16 cellular contexts compared by ENCODE assay signal in the genomic region with DNA sequence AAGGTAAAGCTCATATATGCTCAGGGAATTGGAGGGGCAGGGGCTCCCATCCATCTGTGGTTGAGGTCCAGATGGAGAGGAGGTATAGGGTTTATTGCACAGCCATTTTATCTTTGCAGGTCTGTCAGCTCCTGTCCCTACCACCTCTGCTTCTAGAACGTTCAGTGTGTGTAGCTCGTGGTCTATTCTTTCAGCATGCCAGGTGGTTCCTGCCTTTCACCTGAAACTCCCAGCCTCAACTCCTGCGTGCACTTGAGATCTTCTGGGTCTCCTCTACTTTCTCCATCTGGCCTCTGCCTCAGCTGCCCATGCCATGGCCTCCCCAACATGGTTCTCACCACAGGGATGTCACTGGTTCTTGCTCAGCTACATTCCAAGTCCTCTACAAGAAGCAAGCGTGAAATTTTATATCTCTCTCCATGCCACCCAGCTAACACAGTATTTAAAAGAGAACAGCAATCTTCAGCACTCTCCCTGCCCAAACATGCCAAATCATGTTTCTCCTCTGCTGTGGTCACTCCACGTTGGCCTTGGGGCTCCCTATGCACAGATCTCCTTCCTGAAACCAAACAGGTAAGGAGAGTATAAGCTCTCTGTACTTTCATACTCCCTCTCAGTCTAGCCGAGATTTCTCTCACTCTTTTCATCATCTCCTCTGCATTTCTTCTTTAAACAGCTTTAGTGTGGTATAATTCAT.
DNase-seq lines count a peak whose midpoint lies in the region; ATAC-seq and TF ChIP-seq lines count a peak whose summit lies in the region.
"Had no signal": no experiment of that assay in that cellular context is flagged by ENCODE, and none has a peak within 500 bp of the region (broad histone marks: within the 10 kb centered on the region; RNA-seq: fewer than 3 reads in every experiment).

No MANE protein-coding gene starts in this region.

- no peaks in the 10 kb centered on the region for H4K20me1 ChIP-seq in IMR-90 (ENCODE audit: insufficient read depth, low read length)

- CTCF ChIA-PET in IMR-90 (lab: Yijun Ruan, JAX), result no interaction called here

- H3K23ac ChIP-seq in IMR-90 (ENCODE audit: low read depth, low read length), result no peak overlapping the region

- H3K9me1 ChIP-seq in IMR-90 (ENCODE audit: insufficient read depth, low read length), result no peaks in the 10 kb centered on the region

- intact Hi-C loops in IMR-90 (cut with micrococcal nuclease), result no loop called here

- H3K36me3 ChIP-seq in IMR-90 (ENCODE audit: control insufficient read depth, insufficient read depth, low read length), result no peaks in the 10 kb centered on the region
- H3K36me3 ChIP-seq: BE2C, HAP-1 had no signal

- in situ Hi-C loops in IMR-90 (cut with MboI; ENCODE audit: low sequenced_read_pairs), result no loop called here

- no peak overlapping the region for H3K14ac ChIP-seq in IMR-90 (replicated peaks; ENCODE audit: low read depth, low read length)

- H3K4me1 ChIP-seq in IMR-90 (ENCODE audit: control insufficient read depth, insufficient read depth, low read length), result peaks cover 1% of the 10 kb centered on the region; the same call in 1 of the 2 replicates
- H3K4me1 ChIP-seq: A549, BE2C, HAP-1 had no signal

- H3K56ac ChIP-seq in IMR-90 (ENCODE audit: extremely low read depth, insufficient read depth, low read length), result no peak overlapping the region

- TF ChIP-seq RAD21 in IMR-90 (IDR thresholded peaks at IDR 0.05; ENCODE audit: low read length), result no peak

- no peak for TF ChIP-seq CTCF in IMR-90 (conservative IDR thresholded peaks at IDR 0.05; ENCODE audit: low read depth, low read length)
- no peak for TF ChIP-seq CTCF in epithelial cell of esophagus (IDR thresholded peaks at IDR 0.05; ENCODE audit: insufficient read depth, low read depth, low read length, missing control alignments)

- H3K27ac ChIP-seq in IMR-90 (ENCODE audit: insufficient read depth, low read length), result no peak overlapping the region
- H3K27ac ChIP-seq: A549, C4-2B had no signal

- no peaks in the 10 kb centered on the region for H3K9me3 Mint-ChIP-seq in stimulated activated memory B cell treated with anti-CD40 and anti-IgM and Interleukin-4, amounts not matched to agents 10 μg/mL and 1 μg/mL and 100 μg/mL, for 72 hours
- H3K9me3 Mint-ChIP-seq in activated naive CD8-positive, alpha-beta T cell treated with anti-CD3 and anti-CD28 coated beads, Interleukin-2, amount 50 U/mL, for 24 hours, result no peaks in the 10 kb centered on the region
- H3K9me3 Mint-ChIP-seq: CD8-positive, alpha-beta T cell had no signal

- no peak overlapping the region for H3K4me3 Mint-ChIP-seq in stimulated activated memory B cell treated with anti-CD40 and anti-IgM and Interleukin-4, amounts not matched to agents 10 μg/mL and 1 μg/mL and 100 μg/mL, for 72 hours
- H3K4me3 Mint-ChIP-seq in activated naive CD8-positive, alpha-beta T cell treated with anti-CD3 and anti-CD28 coated beads, Interleukin-2, amount 50 U/mL, for 24 hours, result no peak overlapping the region
- H3K4me3 Mint-ChIP-seq: CD8-positive, alpha-beta T cell had no signal

- no peaks in the 10 kb centered on the region for H3K27me3 Mint-ChIP-seq in stimulated activated memory B cell treated with anti-CD40 and anti-IgM and Interleukin-4, amounts not matched to agents 10 μg/mL and 1 μg/mL and 100 μg/mL, for 72 hours
- no peaks in the 10 kb centered on the region for H3K27me3 Mint-ChIP-seq in activated naive CD8-positive, alpha-beta T cell treated with anti-CD3 and anti-CD28 coated beads, Interleukin-2, amount 50 U/mL, for 24 hours

- H3K4me2 ChIP-seq in IMR-90 (ENCODE audit: low read depth, low read length), result no peak overlapping the region
- H3K4me2 ChIP-seq: A549 had no signal

- no peaks in the 10 kb centered on the region for H3K79me1 ChIP-seq in IMR-90 (ENCODE audit: low read depth in 1 of 2, low read length in 2 of 2)

- POLR2A ChIA-PET in IMR-90 (lab: Charles Lee; ENCODE audit: unreplicated experiment), result no interaction called here

- no peak overlapping the region for H2BK5ac ChIP-seq in IMR-90 (ENCODE audit: low read depth, low read length, poor library complexity, severe bottlenecking)

- H2BK15ac ChIP-seq in IMR-90 (ENCODE audit: low read depth, low read length), result no peak overlapping the region

- no peak for ATAC-seq in IMR-90 (ENCODE audit: low read depth)
- ATAC-seq in stimulated activated memory B cell treated with anti-CD40 and anti-IgM and Interleukin-4, amounts not matched to agents 10 μg/mL and 1 μg/mL and 100 μg/mL, for 72 hours, result peak; percentile 9
- no peak for ATAC-seq in activated naive CD8-positive, alpha-beta T cell treated with anti-CD3 and anti-CD28 coated beads, Interleukin-2, amount 50 U/mL, for 24 hours
- ATAC-seq: A549; CD8-positive, alpha-beta T cell had no signal

- H3K4me1 Mint-ChIP-seq in stimulated activated memory B cell treated with anti-CD40 and anti-IgM and Interleukin-4, amounts not matched to agents 10 μg/mL and 1 μg/mL and 100 μg/mL, for 72 hours, result no peaks in the 10 kb centered on the region
- no peaks in the 10 kb centered on the region for H3K4me1 Mint-ChIP-seq in activated naive CD8-positive, alpha-beta T cell treated with anti-CD3 and anti-CD28 coated beads, Interleukin-2, amount 50 U/mL, for 24 hours

- H4K8ac ChIP-seq in IMR-90 (ENCODE audit: low read depth in 2 of 2, low read length in 2 of 2), result no peak overlapping the region

- H2AFZ ChIP-seq in IMR-90 (replicated peaks; ENCODE audit: low read length, poor library complexity), result peak overlapping the region; percentile 39

- 100% methylated on average over 2 of the region's 6 CpGs; no CpG with 5 or more reads in 1 of the 2 experiments for WGBS in IMR-90 (ENCODE audit: extremely low coverage in 2 of 2, insufficient read length in 1 of 2), 2 experiments

- H3K18ac ChIP-seq in IMR-90 (ENCODE audit: low read depth, low read length), result no peak overlapping the region; the same call in 1 of the 2 replicates

- H3K27me3 ChIP-seq in IMR-90 (ENCODE audit: control insufficient read depth, insufficient read depth, low read length), result no peaks in the 10 kb centered on the region
- H3K27me3 ChIP-seq: BE2C had no signal

- no peak overlapping the region for H4K91ac ChIP-seq in IMR-90 (ENCODE audit: insufficient read depth, low read depth, low read length)

- dilution Hi-C loops in IMR-90 (cut with HindIII; ENCODE audit: low sequenced_read_pairs, unreplicated experiment), result no loop called here

- no peak overlapping the region for H3K9ac ChIP-seq in IMR-90 (ENCODE audit: low read depth, low read length)

- no peak overlapping the region for H3K4me3 ChIP-seq in IMR-90 (ENCODE audit: insufficient read depth, low read depth, low read length)
- H3K4me3 ChIP-seq in epithelial cell of esophagus (ENCODE audit: low read length), result no peak overlapping the region
- H3K4me3 ChIP-seq: A549, HAP-1 had no signal

- no peak for TF ChIP-seq POLR2A in IMR-90 (IDR thresholded peaks at IDR 0.05; ENCODE audit: low read depth, low read length)

- no peak overlapping the region for H3K27ac Mint-ChIP-seq in stimulated activated memory B cell treated with anti-CD40 and anti-IgM and Interleukin-4, amounts not matched to agents 10 μg/mL and 1 μg/mL and 100 μg/mL, for 72 hours
- no peak overlapping the region for H3K27ac Mint-ChIP-seq in activated naive CD8-positive, alpha-beta T cell treated with anti-CD3 and anti-CD28 coated beads, Interleukin-2, amount 50 U/mL, for 24 hours
- H3K27ac Mint-ChIP-seq: CD8-positive, alpha-beta T cell had no signal

- H4K5ac ChIP-seq in IMR-90 (ENCODE audit: low read depth, low read length), result no peak overlapping the region

- H2AK9ac ChIP-seq in IMR-90 (replicated peaks; ENCODE audit: low read depth, low read length, poor library complexity), result no peak overlapping the region

- no peaks in the 10 kb centered on the region for H3K36me3 Mint-ChIP-seq in stimulated activated memory B cell treated with anti-CD40 and anti-IgM and Interleukin-4, amounts not matched to agents 10 μg/mL and 1 μg/mL and 100 μg/mL, for 72 hours
- H3K36me3 Mint-ChIP-seq in activated naive CD8-positive, alpha-beta T cell treated with anti-CD3 and anti-CD28 coated beads, Interleukin-2, amount 50 U/mL, for 24 hours (ENCODE audit: low read depth), result no peaks in the 10 kb centered on the region
- H3K36me3 Mint-ChIP-seq: CD8-positive, alpha-beta T cell had no signal

- H2BK20ac ChIP-seq in IMR-90 (ENCODE audit: low read depth, low read length), result no peak overlapping the region

- no peak overlapping the region for H2AK5ac ChIP-seq in IMR-90 (ENCODE audit: low read depth, low read length)

- H3K9me3 ChIP-seq in IMR-90 (ENCODE audit: control insufficient read depth, insufficient read depth, low read length), result no peaks in the 10 kb centered on the region
- H3K9me3 ChIP-seq: A549, BE2C, HAP-1 had no signal

- DNase-seq in IMR-90, result no peak
- peak; percentile 79 for DNase-seq in NCI-H1694 treated with DMSO at 0.1 percent for 48 hours (lab: John Stamatoyannopoulos, UW)
- DNase-seq in epithelial cell of esophagus (ENCODE audit: low read depth), result peak; percentile 85
- DNase-seq in HT-29 (ENCODE audit: low spot score), result no peak
- no peak for DNase-seq in KG1 (lab: John Stamatoyannopoulos, UW)
- no peak for DNase-seq in activated naive CD8-positive, alpha-beta T cell treated with anti-CD3 and anti-CD28 coated beads, Interleukin-2, amount 50 U/mL, for 24 hours
- DNase-seq: BE2C; CD8-positive, alpha-beta T cell; COR-L47; DND-41; GDM1; GOT3 had no signal

- no TSS peak for BruUV-seq in IMR-90 (replicated peaks; lab: Mats Ljungman, UMichigan)

- no peak overlapping the region for H3K4ac ChIP-seq in IMR-90 (ENCODE audit: low read depth, low read length)

- H2BK120ac ChIP-seq in IMR-90 (ENCODE audit: low read depth, low read length), result no peak overlapping the region

TF ChIP-seq in IMR-90, 13 proteins besides CTCF, POLR2A, EP300 and RAD21:
- no peak for TF ChIP-seq SMC3 (IDR thresholded peaks at IDR 0.05; ENCODE audit: low read depth, low read length)

Comparison
In these comparisons a context has a peak if more than half of its experiments do, and no peak if none do; other contexts are left out.
1. DNase-seq: peak in NCI-H1694 treated with DMSO at 0.1 percent for 48 hours (single experiment) and epithelial cell of esophagus (single experiment); none in IMR-90 (single experiment), HT-29 (single experiment), KG1 (single experiment) and activated naive CD8-positive, alpha-beta T cell treated with anti-CD3 and anti-CD28 coated beads, Interleukin-2, amount 50 U/mL, for 24 hours (single experiment).